In the genomic region with DNA sequence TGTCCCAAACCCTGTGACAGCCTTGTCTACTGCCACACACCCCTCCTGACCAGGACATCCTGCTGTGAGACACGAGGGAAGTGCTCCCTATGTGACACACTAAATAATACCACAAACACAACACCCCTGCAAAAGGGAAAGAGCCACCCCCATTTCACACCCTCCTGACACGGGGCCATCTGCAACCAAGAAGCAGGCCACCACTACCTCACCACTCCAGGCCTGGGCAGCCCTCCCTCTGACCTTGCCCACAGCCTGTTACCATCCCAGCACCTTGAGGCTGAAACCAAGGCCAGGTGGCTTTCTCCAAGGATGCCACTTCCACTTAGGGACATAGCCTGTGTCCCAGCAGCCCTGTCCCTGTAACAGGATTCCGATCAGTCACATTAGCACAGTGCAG, we compare ENCODE assay signal across 30 cellular contexts.
"Had no signal": no experiment of that assay in that cellular context is flagged by ENCODE, and none has a peak within 500 bp of the region (broad histone marks: within the 10 kb centered on the region; RNA-seq: fewer than 3 reads in every experiment).

No MANE protein-coding gene starts in this region.

- DNase-seq: natural killer cell; occipital lobe; ovary; psoas muscle; right cardiac atrium; right lobe of liver; spleen; stimulated activated CD4-positive, alpha-beta T cell treated with anti-CD3 and anti-CD28 coated beads, Interleukin-12 subunit alpha, Interleukin-12 subunit beta, amount 100 ng/mL, for 4 hours; stimulated activated CD4-positive, alpha-beta T cell treated with anti-CD3 and anti-CD28 coated beads, Interleukin-1b, Interleukin-23, amount 100 ng/mL, for 48 hours; stimulated activated CD4-positive, alpha-beta T cell treated with anti-CD3 and anti-CD28 coated beads, Interleukin-4, amount 100 ng/mL, for 1 hour; stimulated activated CD4-positive, alpha-beta T cell treated with anti-CD3 and anti-CD28 coated beads, Interleukin-4, amount 100 ng/mL, for 4 hours; stimulated activated CD8-positive, alpha-beta memory T cell treated with anti-CD3 and anti-CD28 coated beads, Interleukin-4, amount 100 ng/mL, for 48 hours; stimulated activated naive CD4-positive, alpha-beta T cell; stimulated activated naive CD8-positive, alpha-beta T cell treated with anti-CD3 and anti-CD28 coated beads, Interleukin-15, amount 100 ng/mL, for 72 hours; stimulated activated naive CD8-positive, alpha-beta T cell treated with anti-CD3 and anti-CD28 coated beads, Interleukin-15, Interleukin-2, amounts not matched to agents 100 U/mL and 50 U/mL, for 24 hours; substantia nigra; testis; tibial artery; transverse colon; upper lobe of right lung; uterus had no signal

- H3K4me1 ChIP-seq: neural progenitor cell, psoas muscle, spleen, suprapubic skin, testis, tibial artery, transverse colon, upper lobe of right lung, uterus had no signal

- ATAC-seq: natural killer cell; psoas muscle; right cardiac atrium; right lobe of liver; stimulated activated memory B cell treated with anti-CD40 and anti-IgM and Interleukin-4, amounts not matched to agents 10 μg/mL and 1 μg/mL and 100 μg/mL, for 72 hours; stimulated activated naive CD8-positive, alpha-beta T cell treated with anti-CD3 and anti-CD28 coated beads, Interleukin-15, amount 100 ng/mL, for 72 hours; stimulated activated naive CD8-positive, alpha-beta T cell treated with anti-CD3 and anti-CD28 coated beads, Interleukin-15, Interleukin-2, amounts not matched to agents 100 U/mL and 50 U/mL, for 24 hours; upper lobe of right lung had no signal

- H3K27ac ChIP-seq: neural progenitor cell, ovary, parathyroid adenoma, psoas muscle, right lobe of liver, skin epidermis, spleen, suprapubic skin, testis, tibial artery, transverse colon, upper lobe of right lung, uterus had no signal

- H3K9me3 ChIP-seq: testis had no signal

- H3K27me3 Mint-ChIP-seq: progenitor cell of endocrine pancreas; stimulated activated memory B cell treated with anti-CD40 and anti-IgM and Interleukin-4, amounts not matched to agents 10 μg/mL and 1 μg/mL and 100 μg/mL, for 72 hours; stimulated activated naive CD8-positive, alpha-beta T cell treated with anti-CD3 and anti-CD28 coated beads, Interleukin-15, amount 100 ng/mL, for 72 hours; type B pancreatic cell had no signal

- H3K36me3 ChIP-seq: ovary, transverse colon, uterus had no signal

- H3K27ac Mint-ChIP-seq: natural killer cell; neural progenitor cell; progenitor cell of endocrine pancreas; stimulated activated memory B cell treated with anti-CD40 and anti-IgM and Interleukin-4, amounts not matched to agents 10 μg/mL and 1 μg/mL and 100 μg/mL, for 72 hours; type B pancreatic cell had no signal

- H3K4me1 Mint-ChIP-seq: nephron; neural progenitor cell; stimulated activated memory B cell treated with anti-CD40 and anti-IgM and Interleukin-4, amounts not matched to agents 10 μg/mL and 1 μg/mL and 100 μg/mL, for 72 hours; stimulated activated naive CD8-positive, alpha-beta T cell treated with anti-CD3 and anti-CD28 coated beads, Interleukin-15, amount 100 ng/mL, for 72 hours had no signal

- H3K4me3 Mint-ChIP-seq: natural killer cell; nephron; neural progenitor cell; stimulated activated memory B cell treated with anti-CD40 and anti-IgM and Interleukin-4, amounts not matched to agents 10 μg/mL and 1 μg/mL and 100 μg/mL, for 72 hours; stimulated activated naive CD8-positive, alpha-beta T cell treated with anti-CD3 and anti-CD28 coated beads, Interleukin-15, amount 100 ng/mL, for 72 hours; type B pancreatic cell had no signal

- H3K27me3 ChIP-seq: neural progenitor cell, ovary, right lobe of liver, spleen, suprapubic skin, testis, tibial artery, transverse colon, upper lobe of right lung, uterus had no signal

- H3K4me3 ChIP-seq: neural progenitor cell, ovary, psoas muscle, right lobe of liver, skin epidermis, smooth muscle cell, spleen, suprapubic skin, testis, tibial artery, transverse colon, upper lobe of right lung, uterus had no signal
